ENCODE assay signal across 8 cellular contexts in the genomic region with DNA sequence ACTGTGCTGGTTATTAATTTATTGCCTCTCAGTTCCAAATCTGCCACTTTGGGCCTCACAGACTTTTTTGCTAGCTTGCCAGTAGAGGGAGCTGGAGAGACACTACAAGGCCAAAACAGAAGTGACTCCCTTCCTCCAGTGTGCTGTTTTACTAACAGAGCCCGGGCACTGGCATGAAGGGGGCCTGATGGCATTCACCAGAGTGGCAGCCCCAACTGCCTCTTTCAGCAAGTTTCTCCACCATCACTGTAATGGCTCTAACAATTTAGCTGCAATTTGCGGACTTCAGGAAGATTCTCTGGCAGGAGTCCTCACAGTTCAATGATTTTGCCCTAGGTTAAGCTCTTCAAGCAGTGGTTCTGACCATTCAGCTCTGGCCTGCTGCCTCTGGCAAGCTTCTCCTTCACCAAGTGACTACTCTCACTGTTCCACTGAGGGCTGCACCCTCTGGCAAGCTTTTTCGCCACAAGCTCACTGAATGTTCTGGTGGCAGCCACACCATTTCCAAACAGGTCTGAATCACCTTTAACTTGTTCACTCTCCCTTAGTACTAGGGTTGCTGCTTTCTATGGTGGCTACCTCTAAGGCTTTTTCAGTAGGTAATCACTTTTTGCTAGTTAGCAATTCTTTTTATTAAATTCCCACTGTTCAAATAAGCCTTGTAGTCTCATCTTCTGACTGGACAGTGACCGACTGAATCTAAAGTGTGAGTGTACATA.
A peak's percentile ranks its signal among the peaks of the same experiment; 100 is the strongest.
DNase-seq lines count a peak whose midpoint lies in the region; ATAC-seq and TF ChIP-seq lines count a peak whose summit lies in the region.

No MANE protein-coding gene starts in this region.

- intact Hi-C loops in naive thymus-derived CD4-positive, alpha-beta T cell (cut with micrococcal nuclease), result loop anchor here (1.0 to 10.0 kb wide), 9 partner anchors 110 to 1250 kb away; a partner anchor contains a TSS

- no peaks in the 10 kb centered on the region for H3K4me1 ChIP-seq in naive thymus-derived CD4-positive, alpha-beta T cell (ENCODE audit: control insufficient read depth in 2 of 2, insufficient read depth in 2 of 2, low read length in 2 of 2)

- peak; percentile 81 for ATAC-seq in GM21447 (IDR thresholded peaks at IDR 0.05; ENCODE audit: unreplicated experiment)
- peak; percentile 73 for ATAC-seq in activated CD8-positive, alpha-beta memory T cell treated with anti-CD3 and anti-CD28 coated beads, Interleukin-2, amount 10 ng/mL, durations not matched to agents 7 days and 5 days
- ATAC-seq in naive thymus-derived CD4-positive, alpha-beta T cell, result peak; percentile 78

- H3K36me3 Mint-ChIP-seq in activated CD8-positive, alpha-beta memory T cell treated with anti-CD3 and anti-CD28 coated beads, Interleukin-2, amount 10 ng/mL, durations not matched to agents 7 days and 5 days, result peaks cover 8% of the 10 kb centered on the region
- peaks cover 6 to 20% (median 17%) of the 10 kb centered on the region in 5 donors for H3K36me3 Mint-ChIP-seq in naive thymus-derived CD4-positive, alpha-beta T cell

- no peak overlapping the region for H3K27ac Mint-ChIP-seq in activated CD8-positive, alpha-beta memory T cell treated with anti-CD3 and anti-CD28 coated beads, Interleukin-2, amount 10 ng/mL, durations not matched to agents 7 days and 5 days
- no peak overlapping the region for H3K27ac Mint-ChIP-seq in naive thymus-derived CD4-positive, alpha-beta T cell

- peaks cover 5% of the 10 kb centered on the region for H3K9me3 Mint-ChIP-seq in activated CD8-positive, alpha-beta memory T cell treated with anti-CD3 and anti-CD28 coated beads, Interleukin-2, amount 10 ng/mL, durations not matched to agents 7 days and 5 days (ENCODE audit: low read depth)
- peaks cover 0 to 14% (median 10%) of the 10 kb centered on the region in 11 donors for H3K9me3 Mint-ChIP-seq in naive thymus-derived CD4-positive, alpha-beta T cell

- no peaks in the 10 kb centered on the region for H3K36me3 ChIP-seq in naive thymus-derived CD4-positive, alpha-beta T cell (ENCODE audit: control insufficient read depth in 2 of 3, insufficient read depth in 3 of 3, low read length in 3 of 3)

- POLR2A ChIA-PET in naive thymus-derived CD4-positive, alpha-beta T cell (lab: Charles Lee), result no interaction called here

- H3K27me3 Mint-ChIP-seq in activated CD8-positive, alpha-beta memory T cell treated with anti-CD3 and anti-CD28 coated beads, Interleukin-2, amount 10 ng/mL, durations not matched to agents 7 days and 5 days, result no peaks in the 10 kb centered on the region
- H3K27me3 Mint-ChIP-seq in naive thymus-derived CD4-positive, alpha-beta T cell, result no peaks in the 10 kb centered on the region

- H3K4me1 Mint-ChIP-seq in activated CD8-positive, alpha-beta memory T cell treated with anti-CD3 and anti-CD28 coated beads, Interleukin-2, amount 10 ng/mL, durations not matched to agents 7 days and 5 days, result peaks cover 2% of the 10 kb centered on the region
- peaks cover 0 to 7% (median 0%) of the 10 kb centered on the region in 7 donors for H3K4me1 Mint-ChIP-seq in naive thymus-derived CD4-positive, alpha-beta T cell

- peak; percentile 98 for TF ChIP-seq CTCF in epithelial cell of proximal tubule (conservative IDR thresholded peaks at IDR 0.05; ENCODE audit: low read depth, low read length)

- H3K9me3 ChIP-seq in naive thymus-derived CD4-positive, alpha-beta T cell (ENCODE audit: control insufficient read depth in 2 of 3, low read length in 3 of 3), result no peaks in the 10 kb centered on the region

- DNase-seq in DMS53 (lab: John Stamatoyannopoulos, UW), result peak; percentile 81
- peak; percentile 60 for DNase-seq in HPDE6-E6E7 (ENCODE audit: extremely low spot score)
- DNase-seq in NCI-H774 (lab: John Stamatoyannopoulos, UW), result peak; percentile 73
- peak; percentile 59 for DNase-seq in activated CD8-positive, alpha-beta memory T cell treated with anti-CD3 and anti-CD28 coated beads, Interleukin-2, amount 10 ng/mL, durations not matched to agents 7 days and 5 days
- DNase-seq in epithelial cell of proximal tubule (ENCODE audit: low read depth), result peak; percentile 50
- peak in 8 of 9 donors; percentile 26 to 71 (median 60) for DNase-seq in naive thymus-derived CD4-positive, alpha-beta T cell
- DNase-seq in superior temporal gyrus (ENCODE audit: extremely low spot score), result peak; percentile 88

- H3K27me3 ChIP-seq in naive thymus-derived CD4-positive, alpha-beta T cell (ENCODE audit: control insufficient read depth in 2 of 2, insufficient read depth in 2 of 2, low read length in 2 of 2), result no peaks in the 10 kb centered on the region

- H3K27ac ChIP-seq in naive thymus-derived CD4-positive, alpha-beta T cell (ENCODE audit: low read depth, low read length), result no peak overlapping the region

- CTCF ChIA-PET in activated CD8-positive, alpha-beta memory T cell treated with anti-CD3 and anti-CD28 coated beads, Interleukin-2, amount 10 ng/mL, durations not matched to agents 7 days and 5 days (lab: Charles Lee), result interaction anchor here (0.8 to 2.8 kb wide), 22 partner anchors 13 to 479 kb away, joined by 3 to 11 read pairs (median 4); a partner anchor contains a TSS
- CTCF ChIA-PET in naive thymus-derived CD4-positive, alpha-beta T cell (lab: Charles Lee), result interaction anchor here (0.5 to 4.6 kb wide), 13 partner anchors 10 to 1235 kb away, joined by 3 to 38 read pairs (median 3); no protein-coding TSS in a partner anchor

- H3K4me3 ChIP-seq in epithelial cell of proximal tubule (ENCODE audit: low read depth, low read length), result peak overlapping the region; percentile 28
- H3K4me3 ChIP-seq in naive thymus-derived CD4-positive, alpha-beta T cell (ENCODE audit: low read length), result no peak overlapping the region

- H3K4me3 Mint-ChIP-seq in activated CD8-positive, alpha-beta memory T cell treated with anti-CD3 and anti-CD28 coated beads, Interleukin-2, amount 10 ng/mL, durations not matched to agents 7 days and 5 days, result no peak overlapping the region
- H3K4me3 Mint-ChIP-seq in naive thymus-derived CD4-positive, alpha-beta T cell, result no peak overlapping the region
